ENCODE assay signal across 1 cellular context in genomic region chr15:32952901-32953889, GRCh38.
A peak's percentile ranks its signal among the peaks of the same experiment; 100 is the strongest.
TF ChIP-seq lines count a peak whose summit lies in the region.

No MANE protein-coding gene starts in this region.

TF ChIP-seq in H1, 55 proteins besides CTCF, POLR2A, EP300 and RAD21:
- TF ChIP-seq ATF2 (IDR thresholded peaks at IDR 0.05; ENCODE audit: low read length) (no peak), NRF1 (IDR thresholded peaks at IDR 0.05; ENCODE audit: low read depth, low read length) (no peak), HDAC2 (IDR thresholded peaks at IDR 0.05; ENCODE audit: borderline replicate concordance in 1 of 2, low read depth in 2 of 2, low read length in 2 of 2) (0 out of 4 replicates have a peak, but pooled peaks of 1 of the 2 experiments have one; percentile 29), CHD7 (IDR thresholded peaks at IDR 0.05; ENCODE audit: insufficient replicate concordance, low read length) (no peak)
